Comparison of ENCODE assay signal across 2 cellular contexts in the genomic region with DNA sequence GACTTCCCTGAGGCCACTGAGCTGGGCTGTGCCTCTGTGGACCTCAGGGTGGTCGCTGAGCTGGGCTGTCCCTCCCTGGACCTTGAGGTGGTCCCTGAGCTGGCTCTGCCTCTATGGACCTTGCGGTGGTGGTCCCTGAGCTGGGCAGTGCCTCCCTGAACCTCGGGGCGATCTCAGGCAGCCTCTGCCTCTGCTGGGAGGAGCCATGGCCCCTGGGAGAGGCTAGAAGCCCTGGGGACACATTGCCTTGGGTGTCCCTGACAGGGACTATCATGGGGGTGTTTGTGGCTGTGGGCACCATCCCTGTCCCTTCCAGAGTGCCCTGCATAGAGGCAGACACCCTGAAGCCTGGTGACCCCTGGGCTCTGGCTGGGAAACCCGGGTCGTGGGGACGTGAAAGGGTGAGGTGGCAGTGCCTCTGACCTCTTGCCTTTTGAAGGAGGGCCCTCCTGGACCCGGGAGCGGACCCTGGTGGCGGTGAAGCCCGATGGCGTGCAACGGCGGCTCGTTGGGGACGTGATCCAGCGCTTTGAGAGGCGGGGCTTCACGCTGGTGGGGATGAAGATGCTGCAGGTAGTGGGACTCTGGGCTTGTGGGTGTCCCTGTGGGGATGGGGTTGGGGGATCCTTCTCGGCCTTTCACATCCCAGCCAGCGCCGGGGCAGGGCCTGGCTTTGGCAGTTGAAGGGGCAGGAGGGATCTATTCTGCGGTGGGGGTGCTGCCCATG.
TF ChIP-seq lines count a peak whose summit lies in the region.

No MANE protein-coding gene starts in this region.

TF ChIP-seq in liver, 16 proteins besides CTCF, POLR2A, EP300 and RAD21:
- TF ChIP-seq YY1 (IDR thresholded peaks at IDR 0.05) (no peak), SP1 (IDR thresholded peaks at IDR 0.05) (no peak), FOXA2 (IDR thresholded peaks at IDR 0.05) (no peak), HNF4A (conservative IDR thresholded peaks at IDR 0.05) (no peak), NR2F2 (IDR thresholded peaks at IDR 0.05) (no peak), RXRA (IDR thresholded peaks at IDR 0.05) (no peak), FOXA1 (IDR thresholded peaks at IDR 0.05) (no peak), HNF4G (IDR thresholded peaks at IDR 0.05) (no peak), EGR1 (IDR thresholded peaks at IDR 0.05; ENCODE audit: low read depth in 2 of 2) (no peak)
- TF ChIP-seq, protein P1, sequence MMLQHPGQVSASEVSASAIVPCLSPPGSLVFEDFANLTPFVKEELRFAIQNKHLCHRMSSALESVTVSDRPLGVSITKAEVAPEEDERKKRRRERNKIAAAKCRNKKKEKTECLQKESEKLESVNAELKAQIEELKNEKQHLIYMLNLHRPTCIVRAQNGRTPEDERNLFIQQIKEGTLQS (IDR thresholded peaks at IDR 0.05) = no peak

TF ChIP-seq in HEK293T, 16 proteins besides CTCF, POLR2A, EP300 and RAD21:
- TF ChIP-seq LEF1 (IDR thresholded peaks at IDR 0.05; ENCODE audit: borderline replicate concordance) (no peak), TARDBP (IDR thresholded peaks at IDR 0.05) (no peak), L3MBTL2 (conservative IDR thresholded peaks at IDR 0.05) (no peak), ZNF384 (IDR thresholded peaks at IDR 0.05) (no peak), CTBP1 (IDR thresholded peaks at IDR 0.05; ENCODE audit: borderline replicate concordance) (no peak), HDGF (IDR thresholded peaks at IDR 0.05; ENCODE audit: borderline replicate concordance) (no peak), FOXA1 (IDR thresholded peaks at IDR 0.05) (no peak), SUZ12 (IDR thresholded peaks at IDR 0.05) (no peak), FOXM1 (IDR thresholded peaks at IDR 0.05; ENCODE audit: borderline replicate concordance) (no peak), BHLHE40 (IDR thresholded peaks at IDR 0.05; ENCODE audit: borderline replicate concordance) (no peak), FOXK2 (IDR thresholded peaks at IDR 0.05) (no peak)
